1 cellular context compared by ENCODE assay signal in the genomic region with DNA sequence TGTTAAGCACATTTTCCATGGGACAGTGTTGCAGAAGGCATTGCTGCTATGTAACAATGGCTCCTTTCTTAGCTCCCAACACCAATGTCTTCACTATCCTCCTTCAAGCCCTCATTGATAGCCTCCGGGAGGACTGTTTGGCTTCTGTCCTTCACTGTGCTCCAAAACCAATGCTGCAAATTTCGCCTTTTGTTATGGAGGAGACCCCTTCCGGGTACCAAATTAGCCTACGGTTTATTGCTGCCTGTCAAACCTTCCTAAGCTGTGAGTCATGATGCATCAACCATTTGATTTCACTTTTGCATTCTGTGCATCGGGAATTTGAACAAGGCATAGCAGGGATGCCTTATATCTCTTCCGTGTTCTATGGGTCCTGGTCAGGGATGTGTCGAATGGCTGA.
TF ChIP-seq lines count a peak whose summit lies in the region.

No MANE protein-coding gene starts in this region.

TF ChIP-seq in WTC11, 78 proteins besides CTCF, POLR2A, EP300 and RAD21 (continued from another document):
- TF ChIP-seq EMX1 (CRISPR knock-in tag; IDR thresholded peaks at IDR 0.05) (no peak), SP1 (CRISPR knock-in tag; conservative IDR thresholded peaks at IDR 0.05) (no peak), ZNF138 (CRISPR knock-in tag; conservative IDR thresholded peaks at IDR 0.05) (no peak)
- TF ChIP-seq, protein P1, sequence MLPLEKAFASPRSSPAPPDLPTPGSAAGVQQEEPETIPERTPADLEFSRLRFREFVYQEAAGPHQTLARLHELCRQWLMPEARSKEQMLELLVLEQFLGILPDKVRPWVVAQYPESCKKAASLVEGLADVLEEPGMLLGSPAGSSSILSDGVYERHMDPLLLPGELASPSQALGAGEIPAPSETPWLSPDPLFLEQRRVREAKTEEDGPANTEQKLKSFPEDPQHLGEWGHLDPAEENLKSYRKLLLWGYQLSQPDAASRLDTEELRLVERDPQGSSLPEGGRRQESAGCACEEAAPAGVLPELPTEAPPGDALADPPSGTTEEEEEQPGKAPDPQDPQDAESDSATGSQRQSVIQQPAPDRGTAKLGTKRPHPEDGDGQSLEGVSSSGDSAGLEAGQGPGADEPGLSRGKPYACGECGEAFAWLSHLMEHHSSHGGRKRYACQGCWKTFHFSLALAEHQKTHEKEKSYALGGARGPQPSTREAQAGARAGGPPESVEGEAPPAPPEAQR (CRISPR knock-in tag; IDR thresholded peaks at IDR 0.05): no peak
- TF ChIP-seq, protein P2, sequence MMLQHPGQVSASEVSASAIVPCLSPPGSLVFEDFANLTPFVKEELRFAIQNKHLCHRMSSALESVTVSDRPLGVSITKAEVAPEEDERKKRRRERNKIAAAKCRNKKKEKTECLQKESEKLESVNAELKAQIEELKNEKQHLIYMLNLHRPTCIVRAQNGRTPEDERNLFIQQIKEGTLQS (CRISPR knock-in tag; conservative IDR thresholded peaks at IDR 0.05): no peak
- TF ChIP-seq, protein P3, sequence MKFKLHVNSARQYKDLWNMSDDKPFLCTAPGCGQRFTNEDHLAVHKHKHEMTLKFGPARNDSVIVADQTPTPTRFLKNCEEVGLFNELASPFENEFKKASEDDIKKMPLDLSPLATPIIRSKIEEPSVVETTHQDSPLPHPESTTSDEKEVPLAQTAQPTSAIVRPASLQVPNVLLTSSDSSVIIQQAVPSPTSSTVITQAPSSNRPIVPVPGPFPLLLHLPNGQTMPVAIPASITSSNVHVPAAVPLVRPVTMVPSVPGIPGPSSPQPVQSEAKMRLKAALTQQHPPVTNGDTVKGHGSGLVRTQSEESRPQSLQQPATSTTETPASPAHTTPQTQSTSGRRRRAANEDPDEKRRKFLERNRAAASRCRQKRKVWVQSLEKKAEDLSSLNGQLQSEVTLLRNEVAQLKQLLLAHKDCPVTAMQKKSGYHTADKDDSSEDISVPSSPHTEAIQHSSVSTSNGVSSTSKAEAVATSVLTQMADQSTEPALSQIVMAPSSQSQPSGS (CRISPR knock-in tag; IDR thresholded peaks at IDR 0.05; ENCODE audit: borderline replicate concordance, low read depth): no peak
- TF ChIP-seq, protein P4, sequence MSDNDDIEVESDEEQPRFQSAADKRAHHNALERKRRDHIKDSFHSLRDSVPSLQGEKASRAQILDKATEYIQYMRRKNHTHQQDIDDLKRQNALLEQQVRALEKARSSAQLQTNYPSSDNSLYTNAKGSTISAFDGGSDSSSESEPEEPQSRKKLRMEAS (CRISPR knock-in tag; IDR thresholded peaks at IDR 0.05): no peak
